Comparison of ENCODE assay signal across 8 cellular contexts in the genomic region with DNA sequence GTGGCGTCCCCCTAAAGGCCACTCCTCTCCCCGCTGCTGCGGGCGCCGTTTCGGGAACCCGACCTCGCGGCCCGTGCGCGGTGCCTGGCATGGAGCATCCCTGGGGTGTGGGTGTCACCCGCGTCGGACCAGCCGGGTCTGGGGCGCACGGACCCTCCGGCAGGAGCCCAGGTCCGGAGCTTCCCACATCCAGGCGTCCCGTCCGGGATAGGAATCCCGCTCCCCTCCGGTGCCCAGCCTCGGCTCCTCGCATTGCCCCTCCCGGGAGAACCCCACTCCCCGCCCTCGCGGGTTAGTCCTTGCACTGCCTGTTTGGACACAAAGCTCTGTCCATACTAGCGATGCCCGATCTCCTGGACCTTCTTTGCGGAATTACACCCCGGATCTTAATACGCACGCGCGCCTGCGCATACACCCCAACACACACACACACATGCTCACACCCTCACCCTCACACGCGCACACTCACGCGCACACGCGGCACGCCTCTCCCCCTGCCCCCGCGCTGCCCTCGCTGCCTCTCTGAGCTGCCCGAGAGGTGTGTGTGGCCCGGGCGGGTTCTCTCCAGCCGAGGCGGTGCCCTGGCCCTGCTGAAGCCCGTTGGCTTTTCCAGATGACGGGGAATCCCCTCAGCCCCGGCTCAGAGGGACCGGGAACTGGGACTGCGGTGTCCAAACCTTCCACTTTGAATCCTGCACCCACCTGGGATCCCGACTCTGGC. TPM values are rescaled to one million over a fixed set of nuclear protein-coding genes. Genes with fewer than 3 reads are reported as not detected.
DNase-seq lines count a peak whose midpoint lies in the region; ATAC-seq and TF ChIP-seq lines count a peak whose summit lies in the region.

No MANE protein-coding gene starts in this region.

- H3K36me3 ChIP-seq in hepatocyte (replicated peaks; ENCODE audit: insufficient read depth, low read depth): no peaks in the 10 kb centered on the region

- no peak for TF ChIP-seq CTCF in astrocyte of the spinal cord (IDR thresholded peaks at IDR 0.05; ENCODE audit: low read depth, low read length)
- TF ChIP-seq CTCF in hepatocyte (IDR thresholded peaks at IDR 0.05; ENCODE audit: poor library complexity): no peak

- 2% methylated on average over 36 of the region's 61 CpGs for WGBS in hepatocyte (ENCODE audit: low lambda C conversion rate, missing lambda C conversion rate)

- no peaks in the 10 kb centered on the region for H3K36me3 Mint-ChIP-seq in T-helper 2 cell treated with Interferon-gamma antibody and Interleukin-4, amounts not matched to agents 5 μg/mL and 100 μg/mL, for 36 hours (ENCODE audit: low read depth)

- H2AFZ ChIP-seq in hepatocyte: peak overlapping the region; percentile 65

- no peaks in the 10 kb centered on the region for H3K27me3 ChIP-seq in hepatocyte

- peak overlapping the region; percentile 86 for H3K4me3 Mint-ChIP-seq in T-helper 2 cell treated with Interferon-gamma antibody and Interleukin-4, amounts not matched to agents 5 μg/mL and 100 μg/mL, for 36 hours

- peaks cover 4% of the 10 kb centered on the region for H3K4me1 ChIP-seq in hepatocyte (ENCODE audit: insufficient read depth)

- peak overlapping the region; percentile 80 for H3K27ac Mint-ChIP-seq in T-helper 2 cell treated with Interferon-gamma antibody and Interleukin-4, amounts not matched to agents 5 μg/mL and 100 μg/mL, for 36 hours

- H3K4me1 Mint-ChIP-seq in T-helper 2 cell treated with Interferon-gamma antibody and Interleukin-4, amounts not matched to agents 5 μg/mL and 100 μg/mL, for 36 hours (ENCODE audit: low read depth): peaks cover 4% of the 10 kb centered on the region

- H3K4me3 ChIP-seq in astrocyte of the spinal cord (ENCODE audit: low read depth, low read length): peak overlapping the region; percentile 76
- H3K4me3 ChIP-seq in hepatocyte: peak overlapping the region; percentile 74

- DNase-seq in D341Med (ENCODE audit: low spot score) (peak; percentile 78), HuH-7 (ENCODE audit: low spot score) (peak; percentile 55), astrocyte of the spinal cord (ENCODE audit: low read depth, low spot score) (peak; percentile 54), hepatocyte (ENCODE audit: low spot score) (peak; percentile 78), retina (peak; percentile 89)
- DNase-seq in T-helper 2 cell treated with Interferon-gamma antibody and Interleukin-4, amounts not matched to agents 5 μg/mL and 100 μg/mL, for 36 hours (ENCODE audit: low spot score): peak; percentile 45

- H3K27ac ChIP-seq in hepatocyte: peak overlapping the region; percentile 97

- no peaks in the 10 kb centered on the region for H3K9me3 Mint-ChIP-seq in T-helper 2 cell treated with Interferon-gamma antibody and Interleukin-4, amounts not matched to agents 5 μg/mL and 100 μg/mL, for 36 hours

- peak; percentile 23 for ATAC-seq in GM21423 (IDR thresholded peaks at IDR 0.05; ENCODE audit: unreplicated experiment)
- no peak for ATAC-seq in GM18870 (IDR thresholded peaks at IDR 0.05; ENCODE audit: unreplicated experiment)

- H3K9me3 ChIP-seq in hepatocyte (ENCODE audit: low read depth): no peaks in the 10 kb centered on the region

- no peaks in the 10 kb centered on the region for H3K9me2 ChIP-seq in hepatocyte (replicated peaks; ENCODE audit: insufficient read depth)

- H3K79me2 ChIP-seq in hepatocyte: no peaks in the 10 kb centered on the region

- H4K20me1 ChIP-seq in hepatocyte (ENCODE audit: insufficient read depth, poor library complexity, severe bottlenecking): no peaks in the 10 kb centered on the region

- H3K27me3 Mint-ChIP-seq in T-helper 2 cell treated with Interferon-gamma antibody and Interleukin-4, amounts not matched to agents 5 μg/mL and 100 μg/mL, for 36 hours (ENCODE audit: low read depth): peaks cover 22% of the 10 kb centered on the region

- in situ Hi-C loops in astrocyte of the spinal cord (cut with HindIII; ENCODE audit: low sequenced_read_pairs): no loop called here

- peak overlapping the region; percentile 95 for H3K4me2 ChIP-seq in hepatocyte

RNA-seq across cellular contexts. Expression of a gene that starts 0.9 kb away (rescaled TPM):
- total RNA-seq in hepatocyte: 10.1 and 14.5 TPM in 2 replicates
- 4.5 and 7.5 TPM in 2 replicates for polyA plus RNA-seq in hepatocyte
